8 cellular contexts compared by ENCODE assay signal in the genomic region with DNA sequence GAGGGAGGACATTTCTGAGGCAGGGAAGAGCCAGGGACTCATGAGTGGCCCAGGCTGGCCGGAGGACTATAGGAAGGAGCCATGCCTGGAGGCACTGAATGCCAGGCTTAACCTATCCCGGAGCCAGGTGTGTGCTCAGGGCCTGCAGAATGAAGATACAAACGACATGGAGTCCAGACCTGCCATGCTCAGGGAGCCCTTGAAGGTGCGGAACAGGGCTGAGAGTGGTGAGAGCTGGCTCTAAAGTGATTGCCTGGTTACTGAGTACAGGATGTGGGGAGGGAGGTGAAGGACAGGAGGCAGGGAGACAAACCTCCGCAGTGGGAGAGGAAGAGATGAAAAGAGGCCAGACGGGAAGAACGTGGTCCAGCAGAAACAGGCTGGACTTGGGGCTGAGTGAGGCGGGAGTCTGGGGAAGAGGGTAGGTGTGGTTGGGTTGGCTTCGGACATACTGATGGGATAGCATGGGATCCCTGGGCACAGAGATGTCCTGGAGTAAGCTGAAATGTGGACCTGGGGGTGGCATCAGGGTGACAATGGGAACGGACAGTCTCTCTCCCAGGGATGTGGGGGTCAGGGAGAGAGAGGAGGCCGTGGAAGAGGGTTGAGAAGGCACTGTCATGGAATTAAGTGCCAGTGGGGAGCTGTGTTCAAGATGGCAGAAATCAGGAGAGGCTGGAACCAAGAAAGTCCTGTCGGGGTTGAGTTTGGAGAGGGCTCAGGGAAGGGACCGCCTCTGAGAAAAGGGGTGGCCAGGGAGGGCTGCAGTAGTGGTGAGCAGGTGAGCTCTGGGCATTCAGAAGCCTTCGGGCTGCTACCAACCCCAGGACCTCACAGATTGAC. TPM values are rescaled to one million over a fixed set of nuclear protein-coding genes. Genes with fewer than 3 reads are reported as not detected.
DNase-seq lines count a peak whose midpoint lies in the region; ATAC-seq and TF ChIP-seq lines count a peak whose summit lies in the region.

No MANE protein-coding gene starts in this region.

- TF ChIP-seq CTCF in Caco-2 (IDR thresholded peaks at IDR 0.05; ENCODE audit: insufficient read depth in 1 of 2, low read depth in 1 of 2, low read length in 1 of 2, severe bottlenecking in 1 of 2, unreplicated experiment in 1 of 2) (no peak), PC-3 (conservative IDR thresholded peaks at IDR 0.05; ENCODE audit: low read depth, low read length) (no peak), neural progenitor cell (IDR thresholded peaks at IDR 0.05) (no peak)

- H3K27me3 ChIP-seq in Caco-2 (replicated peaks; ENCODE audit: control insufficient read depth, insufficient read depth, low read length) (no peaks in the 10 kb centered on the region), PC-3 (ENCODE audit: low read length) (no peaks in the 10 kb centered on the region), ectodermal cell (ENCODE audit: control insufficient read depth, insufficient read depth, low read length, poor library complexity, severe bottlenecking) (no peaks in the 10 kb centered on the region), neural progenitor cell (no peaks in the 10 kb centered on the region)

- H3K9me3 ChIP-seq in Caco-2 (no peaks in the 10 kb centered on the region), PC-3 (ENCODE audit: low read length) (no peaks in the 10 kb centered on the region), ectodermal cell (ENCODE audit: control insufficient read depth, low read length) (no peaks in the 10 kb centered on the region), neural progenitor cell (ENCODE audit: low read depth) (no peaks in the 10 kb centered on the region)

- H3K27ac ChIP-seq in PC-3 (ENCODE audit: low read length) (peak overlapping the region; percentile 89), ectodermal cell (ENCODE audit: insufficient read depth, low read depth, low read length, poor library complexity, severe bottlenecking) (peak overlapping the region; percentile 90), neural progenitor cell (peak overlapping the region; percentile 71)

- WGBS in ectodermal cell, 2 experiments = 93% methylated on average over 14 of the region's 14 CpGs

- H4K20me1 ChIP-seq in PC-3 (ENCODE audit: low read length) = no peaks in the 10 kb centered on the region
- no peaks in the 10 kb centered on the region for H4K20me1 ChIP-seq in neural progenitor cell (ENCODE audit: low read depth)

- BruUV-seq in Caco-2 (replicated peaks; lab: Mats Ljungman, UMichigan) (TSS peak; percentile 82), PC-3 (replicated peaks; lab: Mats Ljungman, UMichigan) (TSS peak; percentile 76)

- peak overlapping the region; percentile 91 for H3K4me3 ChIP-seq in Caco-2 (ENCODE audit: low read depth, low read length)
- peak overlapping the region; percentile 83; the same call in 1 of the 2 replicates for H3K4me3 ChIP-seq in PC-3 (ENCODE audit: low read length)
- H3K4me3 ChIP-seq in ectodermal cell (ENCODE audit: insufficient read depth, low read depth, low read length) = peak overlapping the region; percentile 91
- peak overlapping the region; percentile 68 for H3K4me3 ChIP-seq in neural progenitor cell

- H3K4me1 ChIP-seq in Caco-2 (peaks cover 20% of the 10 kb centered on the region), PC-3 (ENCODE audit: insufficient read depth, low read length) (peaks cover 28% of the 10 kb centered on the region), ectodermal cell (ENCODE audit: control insufficient read depth, insufficient read depth, low read length) (peaks cover 7% of the 10 kb centered on the region), neural progenitor cell (peaks cover 11% of the 10 kb centered on the region)

- CTCF ChIA-PET in Caco-2 (lab: Charles Lee) = interaction anchor here (0.9 to 3.1 kb wide), 4 partner anchors 16 to 30 kb away, joined by 3 to 27 read pairs (median 14); a partner anchor contains a TSS
- CTCF ChIA-PET in PC-3 (lab: Charles Lee) = no interaction called here

- peak overlapping the region; percentile 90 for H3K27ac Mint-ChIP-seq in Caco-2 (ENCODE audit: unreplicated experiment)
- peak overlapping the region; percentile 61 for H3K27ac Mint-ChIP-seq in neural progenitor cell

- H3K4me3 Mint-ChIP-seq in Caco-2 (ENCODE audit: unreplicated experiment) = peak overlapping the region; percentile 99
- peak overlapping the region; percentile 81 for H3K4me3 Mint-ChIP-seq in neural progenitor cell

- H3K9ac ChIP-seq in PC-3 (ENCODE audit: low read length) (peak overlapping the region; percentile 88), neural progenitor cell (no peak overlapping the region)

- no peak for ATAC-seq in PC-3
- no peak for ATAC-seq in GM21360 (IDR thresholded peaks at IDR 0.05; ENCODE audit: unreplicated experiment)

- DNase-seq in Caco-2 (no peak), PC-3 (no peak), neural progenitor cell (ENCODE audit: low spot score) (no peak), NCI-H774 (lab: John Stamatoyannopoulos, UW) (no peak), NCI-H187 treated with DMSO at 0.1 percent for 48 hours (lab: John Stamatoyannopoulos, UW) (no peak), anterior cingulate cortex (lab: John Stamatoyannopoulos, UW) (no peak)

- H3K9me2 ChIP-seq in PC-3 (replicated peaks; ENCODE audit: low read length) = no peaks in the 10 kb centered on the region

- intact Hi-C loops in Caco-2 (cut with micrococcal nuclease; ENCODE audit: unreplicated experiment) (loop anchor here (1.0 to 2.0 kb wide), 3 partner anchors 20 to 49 kb away; no protein-coding TSS in a partner anchor), PC-3 (cut with micrococcal nuclease) (loop anchor here (1.0 kb wide), 1 partner anchor 30 kb away; no protein-coding TSS in a partner anchor)

- H3K27me3 Mint-ChIP-seq in Caco-2 (ENCODE audit: insufficient read depth, unreplicated experiment) (no peaks in the 10 kb centered on the region), neural progenitor cell (ENCODE audit: insufficient read depth, low read depth) (peaks cover 12% of the 10 kb centered on the region)

- H3K36me3 ChIP-seq in Caco-2 (ENCODE audit: control insufficient read depth, insufficient read depth, low read length) = peaks cover 14% of the 10 kb centered on the region
- peaks cover 34% of the 10 kb centered on the region; the same call in 1 of the 2 replicates for H3K36me3 ChIP-seq in PC-3 (ENCODE audit: low read depth, low read length)
- peaks cover 22% of the 10 kb centered on the region for H3K36me3 ChIP-seq in ectodermal cell (ENCODE audit: control insufficient read depth, insufficient read depth, low read length)
- no peaks in the 10 kb centered on the region for H3K36me3 ChIP-seq in neural progenitor cell

- H3K9me3 Mint-ChIP-seq in Caco-2 (ENCODE audit: unreplicated experiment) = no peaks in the 10 kb centered on the region
- no peaks in the 10 kb centered on the region for H3K9me3 Mint-ChIP-seq in neural progenitor cell

- H3K4me1 Mint-ChIP-seq in Caco-2 (ENCODE audit: low read depth, unreplicated experiment) (peaks cover 25% of the 10 kb centered on the region), neural progenitor cell (peaks cover 17% of the 10 kb centered on the region)

- H3K79me2 ChIP-seq in PC-3 (ENCODE audit: low read length) = peaks cover 29% of the 10 kb centered on the region
- H3K79me2 ChIP-seq in neural progenitor cell (ENCODE audit: low read depth) = peaks cover 15% of the 10 kb centered on the region

- no peak overlapping the region for H2AFZ ChIP-seq in PC-3 (ENCODE audit: low read length)
- no peak overlapping the region for H2AFZ ChIP-seq in neural progenitor cell (replicated peaks)

- peak overlapping the region; percentile 93 for H3K4me2 ChIP-seq in PC-3 (ENCODE audit: low read length)
- peak overlapping the region; percentile 93 for H3K4me2 ChIP-seq in neural progenitor cell

- peaks cover 82% of the 10 kb centered on the region for H3K36me3 Mint-ChIP-seq in Caco-2 (ENCODE audit: insufficient read depth, unreplicated experiment)
- peaks cover 4% of the 10 kb centered on the region for H3K36me3 Mint-ChIP-seq in neural progenitor cell

- POLR2A ChIA-PET in Caco-2 (lab: Charles Lee) = interaction anchor here (0.7 to 2.2 kb wide), 6 partner anchors 15 to 156 kb away, joined by 3 to 25 read pairs (median 11); a partner anchor contains a TSS
- POLR2A ChIA-PET in PC-3 (lab: Charles Lee; ENCODE audit: unreplicated experiment) = interaction anchor here (1.0 kb wide), 1 partner anchor 16 kb away, joined by 3 read pairs; a partner anchor contains a TSS

- H3F3A ChIP-seq in PC-3 (ENCODE audit: low read length, unreplicated experiment) = no peaks in the 10 kb centered on the region
- peaks cover 21% of the 10 kb centered on the region for H3F3A ChIP-seq in neural progenitor cell (ENCODE audit: low read depth)

RNA-seq across cellular contexts. Expression of a gene that starts 1.5 kb away (rescaled TPM):
- total RNA-seq in Caco-2 (2022) (83.3 and 88.6 TPM in 2 replicates), PC-3 (2014; rRNA removed) (58.9 and 63.9 TPM in 2 replicates), neural progenitor cell (ENCODE audit: low replicate concordance) (21.0 and 29.2 TPM in 2 replicates)
- polyA plus RNA-seq in ectodermal cell (2013, experiment 1 of 4) = 30.3 TPM
- 26.9 TPM for polyA plus RNA-seq in ectodermal cell (2013, experiment 2 of 4)
- 25.6 TPM for polyA plus RNA-seq in ectodermal cell (2013, experiment 3 of 4)
- 26.8 TPM for polyA plus RNA-seq in ectodermal cell (2013, experiment 4 of 4)

RNA-seq across cellular contexts. Expression of a gene that starts 15.8 kb away (rescaled TPM):
- total RNA-seq in Caco-2 (2022) (81.2 and 89.6 TPM in 2 replicates), PC-3 (2014; rRNA removed) (35.1 and 52.4 TPM in 2 replicates), neural progenitor cell (ENCODE audit: low replicate concordance) (1.4 and 7.1 TPM in 2 replicates)
- 9.5 TPM for polyA plus RNA-seq in ectodermal cell (2013, experiment 1 of 4)
- polyA plus RNA-seq in ectodermal cell (2013, experiment 2 of 4) = 8.1 TPM
- 10.0 TPM for polyA plus RNA-seq in ectodermal cell (2013, experiment 3 of 4)
- 10.0 TPM for polyA plus RNA-seq in ectodermal cell (2013, experiment 4 of 4)

RNA-seq across cellular contexts. Expression of a gene that starts 21.3 kb away (rescaled TPM):
- total RNA-seq in Caco-2 (2022) (113 and 120 TPM in 2 replicates), PC-3 (2014; rRNA removed) (103 TPM in 2 replicates), neural progenitor cell (ENCODE audit: low replicate concordance) (30.0 and 54.4 TPM in 2 replicates)
- polyA plus RNA-seq in ectodermal cell (2013, experiment 1 of 4) = 47.7 TPM
- polyA plus RNA-seq in ectodermal cell (2013, experiment 2 of 4) = 45.8 TPM
- 35.1 TPM for polyA plus RNA-seq in ectodermal cell (2013, experiment 3 of 4)
- polyA plus RNA-seq in ectodermal cell (2013, experiment 4 of 4) = 37.3 TPM
